Comparison of ENCODE assay signal across 8 cellular contexts in the genomic region with DNA sequence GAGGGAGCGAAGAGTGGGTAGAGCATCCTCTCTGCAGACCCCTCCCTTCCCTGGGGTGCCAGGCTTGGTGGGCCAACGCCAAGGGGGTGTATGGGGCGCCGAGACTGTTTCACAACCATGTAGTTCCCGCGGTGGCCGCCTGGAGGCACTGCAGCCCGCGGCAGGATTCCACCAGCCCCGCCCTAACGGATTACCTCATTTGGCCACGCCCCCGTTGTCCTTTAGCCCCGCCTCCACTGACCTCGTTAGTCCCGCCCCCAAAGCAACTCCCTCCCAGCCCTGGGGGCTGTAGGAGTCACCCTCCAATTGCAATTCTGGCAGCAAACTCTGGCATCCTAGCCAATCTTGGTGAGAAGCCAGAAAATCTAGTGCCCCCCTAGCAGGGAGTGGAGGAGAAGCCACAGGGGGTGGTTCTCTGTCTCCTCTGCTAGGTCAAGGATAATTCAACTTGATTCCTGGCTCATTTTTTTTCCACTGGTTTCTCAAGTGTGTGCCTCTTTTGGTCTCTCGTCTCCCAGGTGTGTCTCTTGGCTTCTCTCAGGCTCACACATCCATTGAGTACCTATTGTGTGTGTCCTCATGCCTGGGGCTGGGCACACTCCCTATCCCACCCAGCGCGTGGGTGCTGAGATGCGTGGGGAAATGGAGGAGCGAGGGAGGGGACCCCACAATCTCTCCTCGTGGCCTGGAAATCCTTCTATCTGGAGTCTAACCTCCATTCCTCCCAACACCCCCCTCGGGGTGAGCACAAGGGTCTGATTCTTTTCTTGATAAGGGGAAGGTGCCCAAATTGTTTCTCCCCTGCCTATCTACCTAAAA. TPM values are rescaled to one million over a fixed set of nuclear protein-coding genes. Genes with fewer than 3 reads are reported as not detected.
A peak's percentile ranks its signal among the peaks of the same experiment; 100 is the strongest.
DNase-seq lines count a peak whose midpoint lies in the region; ATAC-seq and TF ChIP-seq lines count a peak whose summit lies in the region.

No MANE protein-coding gene starts in this region.

- H3K27me3 Mint-ChIP-seq in activated CD4-positive, alpha-beta T cell treated with anti-CD3 and anti-CD28 coated beads, Interleukin-2, amount 10 ng/mL, durations not matched to agents 24 days and 14 days = peaks cover 46% of the 10 kb centered on the region

- H3K36me3 Mint-ChIP-seq in activated CD4-positive, alpha-beta T cell treated with anti-CD3 and anti-CD28 coated beads, Interleukin-2, amount 10 ng/mL, durations not matched to agents 24 days and 14 days (ENCODE audit: low read depth) = no peaks in the 10 kb centered on the region

- peak; percentile 70 to 72 for TF ChIP-seq CTCF in left lung (IDR thresholded peaks at IDR 0.05)

- no peak overlapping the region for H3K4me3 Mint-ChIP-seq in activated CD4-positive, alpha-beta T cell treated with anti-CD3 and anti-CD28 coated beads, Interleukin-2, amount 10 ng/mL, durations not matched to agents 24 days and 14 days

- no peak overlapping the region for H3K27ac Mint-ChIP-seq in activated CD4-positive, alpha-beta T cell treated with anti-CD3 and anti-CD28 coated beads, Interleukin-2, amount 10 ng/mL, durations not matched to agents 24 days and 14 days

- intact Hi-C loops in activated CD4-positive, alpha-beta T cell treated with anti-CD3 and anti-CD28 coated beads, Interleukin-2, amount 10 ng/mL, durations not matched to agents 24 days and 14 days (cut with micrococcal nuclease) = loop anchor here (1.0 to 10.0 kb wide), 5 partner anchors 66 to 453 kb away; partner anchors contain the start of genes EIF3G and P2RY11
- intact Hi-C loops in left lung (cut with DNase I) = loop anchor here in 1 of 2 donors (5.0 kb wide), 1 partner anchor 98 kb away; no protein-coding TSS in a partner anchor

- peaks cover 11% of the 10 kb centered on the region for H3K4me1 Mint-ChIP-seq in activated CD4-positive, alpha-beta T cell treated with anti-CD3 and anti-CD28 coated beads, Interleukin-2, amount 10 ng/mL, durations not matched to agents 24 days and 14 days

- no peaks in the 10 kb centered on the region for H3K9me3 Mint-ChIP-seq in activated CD4-positive, alpha-beta T cell treated with anti-CD3 and anti-CD28 coated beads, Interleukin-2, amount 10 ng/mL, durations not matched to agents 24 days and 14 days

- peaks cover 6 to 15% of the 10 kb centered on the region in 2 donors for H3K4me1 ChIP-seq in left lung

- ATAC-seq in left lung (peak; percentile 83), HG02798 (IDR thresholded peaks at IDR 0.05; ENCODE audit: poor library complexity, unreplicated experiment) (no peak)

- H3K27me3 ChIP-seq in left lung = peaks cover 30 to 84% of the 10 kb centered on the region in 2 donors

- DNase-seq in NCI-H345 (lab: John Stamatoyannopoulos, UW) (peak; percentile 47), NCI-H345 treated with DMSO at 0.1 percent for 48 hours (lab: John Stamatoyannopoulos, UW; ENCODE audit: unreplicated experiment) (no peak), NCI-H2171 treated with DMSO at 0.1 percent for 48 hours (lab: John Stamatoyannopoulos, UW) (peak; percentile 39), left lung (peak; percentile 47 to 86)
- peak; percentile 94 for DNase-seq in activated CD4-positive, alpha-beta T cell treated with anti-CD3 and anti-CD28 coated beads, Interleukin-2, amount 10 ng/mL, durations not matched to agents 24 days and 14 days
- peak; percentile 77 to 96 for DNase-seq in stimulated activated CD4-positive, alpha-beta T cell treated with anti-CD3 and anti-CD28 coated beads, Interleukin-4, amount 100 ng/mL, for 48 hours (ENCODE audit: low read depth in 2 of 2)

- H3K27ac ChIP-seq in cingulate gyrus (ENCODE audit: low read depth, low read length) = peak overlapping the region; percentile 65
- no peak overlapping the region for H3K27ac ChIP-seq in left lung

- H3K36me3 ChIP-seq in left lung = no peaks in the 10 kb centered on the region

- no peak overlapping the region for H3K4me3 ChIP-seq in left lung

- H3K9me3 ChIP-seq in left lung = no peaks in the 10 kb centered on the region

RNA-seq across cellular contexts. Expression of gene OLFM2, which starts 2.0 kb away (rescaled TPM):
- total RNA-seq in activated CD4-positive, alpha-beta T cell treated with anti-CD3 and anti-CD28 coated beads, Interleukin-2, amount 10 ng/mL, durations not matched to agents 24 days and 14 days = 0.82 and 0.88 TPM in 2 replicates
- 10 to 100 TPM in 1 of 2 donors, 1 to 10 TPM in 1; 7.6 to 10.4 TPM for total RNA-seq in left lung
